ENCODE assay signal across 1 cellular context in the genomic region with DNA sequence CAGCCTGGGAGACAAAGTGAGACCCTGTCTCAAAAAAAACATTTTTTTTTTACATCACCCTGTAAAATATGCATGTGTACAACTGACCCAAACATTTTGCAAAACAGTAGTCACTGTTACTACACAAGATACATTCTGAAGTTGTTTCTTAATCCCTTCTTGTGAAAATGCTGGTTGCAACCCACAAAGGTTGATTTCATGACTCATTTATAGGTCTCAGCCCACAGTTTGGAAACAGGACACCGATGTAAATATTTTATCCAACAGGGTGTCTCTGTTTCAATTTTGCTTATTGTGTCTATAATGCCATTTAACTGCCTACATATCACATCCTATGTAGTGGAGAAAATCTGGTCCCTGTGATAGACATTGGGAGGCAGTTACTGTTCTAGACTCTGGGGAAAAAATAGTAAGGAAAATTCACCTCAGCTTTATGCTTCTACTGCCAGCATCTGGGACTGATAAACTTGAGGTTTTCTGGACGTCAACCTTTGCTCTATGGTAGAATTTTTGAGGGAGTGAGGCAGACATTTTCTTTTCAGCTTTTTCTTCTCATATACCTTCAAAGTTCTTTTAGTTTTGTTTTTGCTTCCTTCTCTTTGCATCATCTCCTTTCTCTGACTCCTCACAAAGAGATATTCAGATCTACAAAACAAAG.
TF ChIP-seq lines count a peak whose summit lies in the region.

No MANE protein-coding gene starts in this region.

TF ChIP-seq in HEK293, 187 proteins besides CTCF, POLR2A, EP300 and RAD21 (continued from another document):
- no peak for TF ChIP-seq TSHZ1 (tag by site-specific recombination; IDR thresholded peaks at IDR 0.05; ENCODE audit: borderline replicate concordance)
- TF ChIP-seq ZNF239 (tag by site-specific recombination; IDR thresholded peaks at IDR 0.05): no peak
- TF ChIP-seq ZBTB44 (tag by site-specific recombination; IDR thresholded peaks at IDR 0.05): peak; percentile 38; the same call in 1 of the 2 replicates
- TF ChIP-seq REPIN1 (tag by site-specific recombination; IDR thresholded peaks at IDR 0.05; ENCODE audit: low read depth): no peak
- TF ChIP-seq ZNF600 (tag by site-specific recombination; IDR thresholded peaks at IDR 0.05): no peak
TF ChIP-seq in HEK293: peak in this region for 6.
